In genomic region chr17:81860756-81861568, GRCh38 we compare ENCODE assay signal across 1 cellular context.
TF ChIP-seq lines count a peak whose summit lies in the region.

No MANE protein-coding gene starts in this region.

TF ChIP-seq in K562, 482 proteins besides CTCF, POLR2A, EP300 and RAD21 (continued from another document and continues in another):
- no peak for TF ChIP-seq NR1H2 (CRISPR knock-in tag; IDR thresholded peaks at IDR 0.05)
- TF ChIP-seq DPF2 (IDR thresholded peaks at IDR 0.05), result no peak; the same call in 1 of the 2 replicates
- no peak for TF ChIP-seq IRF2 (CRISPR knock-in tag; IDR thresholded peaks at IDR 0.05)
- peak; percentile 97 for TF ChIP-seq SMAD4 (CRISPR knock-in tag; conservative IDR thresholded peaks at IDR 0.05)
- TF ChIP-seq RBFOX2 (IDR thresholded peaks at IDR 0.05; ENCODE audit: low read depth, low read length), result peak; percentile 86
- TF ChIP-seq ZNF518B (CRISPR knock-in tag; IDR thresholded peaks at IDR 0.05), result no peak
- no peak for TF ChIP-seq PHF21A (IDR thresholded peaks at IDR 0.05; ENCODE audit: borderline replicate concordance, low read depth)
- no peak for TF ChIP-seq GTF3C2 (IDR thresholded peaks at IDR 0.05; ENCODE audit: borderline replicate concordance, extremely low read depth, insufficient read length)
- TF ChIP-seq BDP1 (IDR thresholded peaks at IDR 0.05; ENCODE audit: insufficient read depth, insufficient read length), result no peak
- peak; percentile 94 for TF ChIP-seq ZNF76 (CRISPR knock-in tag; IDR thresholded peaks at IDR 0.05; ENCODE audit: borderline replicate concordance)
- no peak for TF ChIP-seq TFE3 (CRISPR knock-in tag; IDR thresholded peaks at IDR 0.05)
- TF ChIP-seq RHOXF2B (CRISPR knock-in tag; conservative IDR thresholded peaks at IDR 0.05), result no peak
- TF ChIP-seq PCBP1 (IDR thresholded peaks at IDR 0.05; ENCODE audit: low read depth, low read length, poor library complexity, severe bottlenecking), result no peak
- TF ChIP-seq VEZF1 (CRISPR knock-in tag; IDR thresholded peaks at IDR 0.05), result peak; percentile 95
- TF ChIP-seq UBTF (IDR thresholded peaks at IDR 0.05; ENCODE audit: borderline replicate concordance in 1 of 2, low read depth in 2 of 2, low read length in 2 of 2), result no peak
- no peak for TF ChIP-seq ZNF398 (CRISPR knock-in tag; IDR thresholded peaks at IDR 0.05)
- peak; percentile 82 for TF ChIP-seq MXD1 (CRISPR knock-in tag; IDR thresholded peaks at IDR 0.05; ENCODE audit: borderline replicate concordance, poor library complexity, severe bottlenecking)
- no peak for TF ChIP-seq GTF2B (IDR thresholded peaks at IDR 0.05; ENCODE audit: extremely low read depth, insufficient read length)
- TF ChIP-seq ZBTB40 (IDR thresholded peaks at IDR 0.05), result peak; percentile 99
- no peak for TF ChIP-seq ZBTB40 (CRISPR knock-in tag; IDR thresholded peaks at IDR 0.05)
- TF ChIP-seq BCL6 (CRISPR knock-in tag; IDR thresholded peaks at IDR 0.05), result peak; percentile 93
- no peak for TF ChIP-seq HNRNPL (IDR thresholded peaks at IDR 0.05; ENCODE audit: low read depth, low read length)
- TF ChIP-seq NR2C2 (CRISPR knock-in tag; IDR thresholded peaks at IDR 0.05), result no peak
- peak; percentile 93 for TF ChIP-seq NR2C2 (tag; IDR thresholded peaks at IDR 0.05)
- no peak for TF ChIP-seq HDAC3 (IDR thresholded peaks at IDR 0.05; ENCODE audit: borderline replicate concordance, partially characterized antibody)
- TF ChIP-seq MXI1 (IDR thresholded peaks at IDR 0.05; ENCODE audit: low read depth, low read length), result no peak
- no peak for TF ChIP-seq RBM22 (IDR thresholded peaks at IDR 0.05; ENCODE audit: low read depth, low read length, poor library complexity, severe bottlenecking)
- TF ChIP-seq ATF4 (CRISPR knock-in tag; IDR thresholded peaks at IDR 0.05), result peak; percentile 83
